In the genomic region with DNA sequence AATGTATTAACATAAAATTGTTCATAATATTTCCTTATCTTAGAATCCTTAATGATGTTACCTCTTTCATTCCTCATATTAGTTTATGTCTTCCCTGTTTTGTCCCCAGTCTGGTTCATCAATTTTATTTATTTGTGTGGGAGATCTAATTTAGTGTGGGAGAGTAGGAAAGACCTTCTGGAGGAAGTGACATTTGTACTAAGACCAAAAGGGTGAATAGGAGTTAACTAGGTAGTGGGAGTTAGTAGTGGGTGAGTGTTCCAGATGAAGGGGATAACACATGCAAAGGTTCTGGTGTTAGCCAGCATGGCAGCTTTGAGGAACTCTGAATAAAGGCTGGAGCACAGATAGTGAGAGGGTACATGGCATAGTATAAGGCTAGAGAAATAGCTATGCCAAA, we compare ENCODE assay signal across 17 cellular contexts. TPM values are rescaled to one million over a fixed set of nuclear protein-coding genes. Genes with fewer than 3 reads are reported as not detected.
DNase-seq lines count a peak whose midpoint lies in the region; ATAC-seq and TF ChIP-seq lines count a peak whose summit lies in the region.
"Had no signal": no experiment of that assay in that cellular context is flagged by ENCODE, and none has a peak within 500 bp of the region (broad histone marks: within the 10 kb centered on the region; RNA-seq: fewer than 3 reads in every experiment).

No MANE protein-coding gene starts in this region.

- in situ Hi-C loops in Panc1 (cut with HindIII; ENCODE audit: low pct_unique_long_range_greater_than_20kb, low sequenced_read_pairs) = no loop called here

- intact Hi-C loops in Panc1 (cut with micrococcal nuclease; ENCODE audit: unreplicated experiment) = no loop called here
- intact Hi-C loops in dendritic cell treated with granulocyte-macrophage colony-stimulating factor and Interleukin-4, amounts not matched to agents 40 ng/mL and 50 ng/mL, for 4 days (cut with micrococcal nuclease) = no loop called here

- H2AK5ac ChIP-seq in trophoblast cell (ENCODE audit: low read length) = no peak overlapping the region

- CTCF ChIA-PET in HEK293 (lab: Yijun Ruan, JAX) (no interaction called here), Panc1 (lab: Charles Lee) (no interaction called here)

- peaks cover 5% of the 10 kb centered on the region for H3K79me2 ChIP-seq in trophoblast cell (ENCODE audit: control insufficient read depth, insufficient read depth, low read length, poor library complexity)

- H4K91ac ChIP-seq in trophoblast cell (ENCODE audit: low read depth, low read length) = no peak overlapping the region

- no peak overlapping the region for H4K12ac ChIP-seq in trophoblast cell (ENCODE audit: low read depth, low read length)

- no peaks in the 10 kb centered on the region for H3K36me3 Mint-ChIP-seq in dendritic cell treated with granulocyte-macrophage colony-stimulating factor and Interleukin-4, amounts not matched to agents 40 ng/mL and 50 ng/mL, for 4 days (ENCODE audit: low read depth)
- H3K36me3 Mint-ChIP-seq: CD4-positive, CD25-positive, alpha-beta regulatory T cell; CD8-positive, alpha-beta T cell had no signal

- no peak overlapping the region for H3K4me2 ChIP-seq in trophoblast cell (ENCODE audit: low read length)

- no peaks in the 10 kb centered on the region for H3K27me3 ChIP-seq in Panc1 (ENCODE audit: control insufficient read depth, insufficient read depth, low read length)
- H3K27me3 ChIP-seq in trophoblast cell (ENCODE audit: insufficient read depth, low read length) = no peaks in the 10 kb centered on the region

- peak overlapping the region; percentile 21 for H3K27ac Mint-ChIP-seq in dendritic cell treated with granulocyte-macrophage colony-stimulating factor and Interleukin-4, amounts not matched to agents 40 ng/mL and 50 ng/mL, for 4 days
- H3K27ac Mint-ChIP-seq: CD4-positive, CD25-positive, alpha-beta regulatory T cell; CD8-positive, alpha-beta T cell had no signal

- H3K4ac ChIP-seq in trophoblast cell (ENCODE audit: low read depth, low read length) = no peak overlapping the region

- no peaks in the 10 kb centered on the region for H3K36me3 ChIP-seq in HEK293 (ENCODE audit: control insufficient read depth in 2 of 2, insufficient read depth in 1 of 2, low read length in 2 of 2)
- H3K36me3 ChIP-seq in Panc1 (ENCODE audit: control insufficient read depth, insufficient read depth, low read length) = no peaks in the 10 kb centered on the region
- no peaks in the 10 kb centered on the region for H3K36me3 ChIP-seq in trophoblast cell (ENCODE audit: control insufficient read depth in 1 of 2, insufficient read depth in 2 of 2, low read length in 2 of 2)

- ATAC-seq in Panc1 = 0 out of 2 replicates have a peak, but pooled peaks have one; percentile 51
- ATAC-seq in HG03521 (IDR thresholded peaks at IDR 0.05; ENCODE audit: unreplicated experiment) = no peak
- ATAC-seq in GM21526 (IDR thresholded peaks at IDR 0.05; ENCODE audit: low FRiP score, unreplicated experiment) = no peak
- ATAC-seq in HG03457 (IDR thresholded peaks at IDR 0.05; ENCODE audit: unreplicated experiment) = no peak
- ATAC-seq: CD8-positive, alpha-beta T cell had no signal

- no peaks in the 10 kb centered on the region for H3K4me1 ChIP-seq in HEK293 (ENCODE audit: control insufficient read depth, insufficient read depth, low read length)
- H3K4me1 ChIP-seq in Panc1 (ENCODE audit: control insufficient read depth, insufficient read depth, low read length) = no peaks in the 10 kb centered on the region
- H3K4me1 ChIP-seq in trophoblast cell (ENCODE audit: control insufficient read depth in 1 of 2, insufficient read depth in 2 of 2, low read length in 2 of 2) = peaks cover 0 to 4% of the 10 kb centered on the region in 2 experiments
- H3K4me1 ChIP-seq: Caco-2 had no signal

- POLR2A ChIA-PET in HEK293 (lab: Yijun Ruan, JAX) (no interaction called here), Panc1 (lab: Charles Lee) (interaction anchor here (0.6 kb wide), 1 partner anchor 121 kb away, joined by 4 read pairs; no protein-coding TSS in a partner anchor)

- no peak overlapping the region for H2BK5ac ChIP-seq in trophoblast cell (ENCODE audit: low read depth, low read length, poor library complexity)

- H3K9me3 Mint-ChIP-seq in dendritic cell treated with granulocyte-macrophage colony-stimulating factor and Interleukin-4, amounts not matched to agents 40 ng/mL and 50 ng/mL, for 4 days = no peaks in the 10 kb centered on the region

- no TSS peak for BruUV-seq in Panc1 (replicated peaks; lab: Mats Ljungman, UMichigan)

- H2BK12ac ChIP-seq in trophoblast cell (ENCODE audit: low read length) = no peak overlapping the region

- H3K14ac ChIP-seq in trophoblast cell (ENCODE audit: low read length) = no peak overlapping the region

- no peak overlapping the region for H2AFZ ChIP-seq in trophoblast cell (ENCODE audit: insufficient read depth, low read length, poor library complexity)
- H2AFZ ChIP-seq: GM23248 had no signal

- no peak overlapping the region for H3K9ac ChIP-seq in trophoblast cell (ENCODE audit: low read length)
- H3K9ac ChIP-seq: GM23248 had no signal

- peak overlapping the region; percentile 52 for H3K23ac ChIP-seq in trophoblast cell (ENCODE audit: low read length)

- no peak overlapping the region for H3K27ac ChIP-seq in HEK293 (ENCODE audit: extremely low read depth, low read depth, low read length)
- H3K27ac ChIP-seq in Panc1 (ENCODE audit: low read length) = no peak overlapping the region
- H3K27ac ChIP-seq in trophoblast cell (ENCODE audit: low read depth, low read length) = no peak overlapping the region
- H3K27ac ChIP-seq: GM23248 had no signal

- no peaks in the 10 kb centered on the region for H3K9me3 ChIP-seq in HEK293 (ENCODE audit: control insufficient read depth, insufficient read depth, low read depth, low read length)
- no peaks in the 10 kb centered on the region; the same call in 1 of the 2 replicates for H3K9me3 ChIP-seq in Panc1 (ENCODE audit: control insufficient read depth, insufficient read depth, low read depth, low read length)
- no peaks in the 10 kb centered on the region for H3K9me3 ChIP-seq in trophoblast cell (ENCODE audit: insufficient read depth, low read depth, low read length)
- H3K9me3 ChIP-seq: Caco-2 had no signal

- H3K79me1 ChIP-seq in trophoblast cell (ENCODE audit: low read length) = no peaks in the 10 kb centered on the region

- peaks cover 33% of the 10 kb centered on the region for H3K4me1 Mint-ChIP-seq in dendritic cell treated with granulocyte-macrophage colony-stimulating factor and Interleukin-4, amounts not matched to agents 40 ng/mL and 50 ng/mL, for 4 days (ENCODE audit: low read depth)
- H3K4me1 Mint-ChIP-seq: CD4-positive, CD25-positive, alpha-beta regulatory T cell had no signal

- DNase-seq in Panc1 (ENCODE audit: low read depth, low spot score) (no peak), trophoblast cell (no peak), NCI-H1417 treated with DMSO at 0.1 percent for 48 hours (lab: John Stamatoyannopoulos, UW) (no peak)
- DNase-seq: C1 segment of cervical spinal cord; Caco-2; CD4-positive, CD25-positive, alpha-beta regulatory T cell; CD8-positive, alpha-beta T cell; DMS53; DND-41; GM23248; H7; HCEC 1CT had no signal

- no peak for TF ChIP-seq CTCF in HEK293 (tag by site-specific recombination; IDR thresholded peaks at IDR 0.05)
- TF ChIP-seq CTCF in Panc1 (IDR thresholded peaks at IDR 0.05) = no peak

- no peak overlapping the region for H4K8ac ChIP-seq in trophoblast cell (ENCODE audit: low read depth, low read length)

- no peaks in the 10 kb centered on the region for H3K27me3 Mint-ChIP-seq in dendritic cell treated with granulocyte-macrophage colony-stimulating factor and Interleukin-4, amounts not matched to agents 40 ng/mL and 50 ng/mL, for 4 days
- H3K27me3 Mint-ChIP-seq: CD4-positive, CD25-positive, alpha-beta regulatory T cell had no signal

- no peak overlapping the region for H3K4me3 Mint-ChIP-seq in dendritic cell treated with granulocyte-macrophage colony-stimulating factor and Interleukin-4, amounts not matched to agents 40 ng/mL and 50 ng/mL, for 4 days
- H3K4me3 Mint-ChIP-seq: CD4-positive, CD25-positive, alpha-beta regulatory T cell; CD8-positive, alpha-beta T cell had no signal

- no peak overlapping the region for H3K4me3 ChIP-seq in HEK293 (ENCODE audit: low read depth, low read length)
- no peak overlapping the region for H3K4me3 ChIP-seq in Panc1 (ENCODE audit: low read depth in 2 of 2, low read length in 2 of 2)
- no peak overlapping the region for H3K4me3 ChIP-seq in trophoblast cell (ENCODE audit: low read depth, low read length)
- H3K4me3 ChIP-seq: GM23248 had no signal

- no peak overlapping the region for H2BK120ac ChIP-seq in trophoblast cell (ENCODE audit: insufficient read depth, low read length, poor library complexity)

- no peak overlapping the region for H3K18ac ChIP-seq in trophoblast cell (ENCODE audit: low read length)

TF ChIP-seq in HEK293, 187 proteins besides CTCF, POLR2A, EP300 and RAD21:
- TF ChIP-seq ZFHX2 (tag by site-specific recombination; conservative IDR thresholded peaks at IDR 0.05) (peak; percentile 88), SP7 (tag by site-specific recombination; IDR thresholded peaks at IDR 0.05) (no peak), YY1 (tag by site-specific recombination; IDR thresholded peaks at IDR 0.05) (no peak), EGR2 (tag by site-specific recombination; IDR thresholded peaks at IDR 0.05; ENCODE audit: low read depth) (peak; percentile 97)

RNA-seq across cellular contexts. Expression of a gene that starts 21.4 kb away (rescaled TPM):
- 31.6 TPM for total RNA-seq in Panc1 (2021; ENCODE audit: unreplicated experiment)
- 12.9 TPM for polyA plus RNA-seq in Panc1 (2012; ENCODE audit: insufficient read length)
- polyA plus RNA-seq in trophoblast cell (2013) = 75.5 and 79.8 TPM in 2 replicates
- total RNA-seq: CD4-positive, CD25-positive, alpha-beta regulatory T cell; CD8-positive, alpha-beta T cell had no signal
- polyA plus RNA-seq: CD4-positive, CD25-positive, alpha-beta regulatory T cell had no signal
